11 cellular contexts compared by ENCODE assay signal in the genomic region with DNA sequence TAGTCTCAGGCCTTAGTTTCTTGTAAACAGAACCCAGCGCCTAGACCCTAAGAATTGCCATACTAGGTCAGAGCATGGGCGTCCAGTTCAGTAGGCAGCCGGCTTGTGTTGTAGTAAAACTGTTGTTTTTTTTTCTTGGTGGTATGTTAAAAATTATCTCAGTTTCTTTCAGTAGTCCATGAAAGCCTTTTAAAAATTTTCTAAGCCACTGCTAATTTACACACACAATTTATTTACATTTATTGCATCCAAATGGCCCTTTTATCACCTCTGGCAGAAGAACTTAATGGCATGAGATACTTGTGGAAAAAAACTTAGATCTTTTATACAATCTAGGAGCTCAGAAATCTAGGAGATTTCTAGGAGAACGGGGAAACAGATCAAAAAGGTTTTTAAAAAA. TPM values are rescaled to one million over a fixed set of nuclear protein-coding genes. Genes with fewer than 3 reads are reported as not detected.
DNase-seq lines count a peak whose midpoint lies in the region; ATAC-seq, FAIRE-seq and TF ChIP-seq lines count a peak whose summit lies in the region.
"Had no signal": no experiment of that assay in that cellular context is flagged by ENCODE, and none has a peak within 500 bp of the region (broad histone marks: within the 10 kb centered on the region; RNA-seq: fewer than 3 reads in every experiment).

No MANE protein-coding gene starts in this region.

- H2AK5ac ChIP-seq in mesenchymal stem cell (ENCODE audit: low read length, severe bottlenecking) = no peak overlapping the region

- H3K9me3 ChIP-seq in mesenchymal stem cell (ENCODE audit: control insufficient read depth, low read length) = no peaks in the 10 kb centered on the region
- no peaks in the 10 kb centered on the region for H3K9me3 ChIP-seq in upper lobe of right lung

- H3K27me3 Mint-ChIP-seq in activated naive CD4-positive, alpha-beta T cell treated with anti-CD3 and anti-CD28 coated beads, Interleukin-2, amount 50 U/mL, for 24 hours = peaks cover 32% of the 10 kb centered on the region
- H3K27me3 Mint-ChIP-seq in MCF 10A (ENCODE audit: insufficient read depth, unreplicated experiment) = no peaks in the 10 kb centered on the region

- H3K4me3 Mint-ChIP-seq in activated naive CD4-positive, alpha-beta T cell treated with anti-CD3 and anti-CD28 coated beads, Interleukin-2, amount 50 U/mL, for 24 hours = peak overlapping the region; percentile 81
- peak overlapping the region; percentile 77 for H3K4me3 Mint-ChIP-seq in MCF 10A (ENCODE audit: unreplicated experiment)

- no peak for FAIRE-seq in RCC 7860 (lab: Jason Lieb, UNC)

- CTCF ChIA-PET in MCF 10A (lab: Yijun Ruan, JAX) = interaction anchor here (0.7 to 1.8 kb wide), 10 partner anchors 11 to 1631 kb away, joined by 3 to 7 read pairs (median 4); no protein-coding TSS in a partner anchor

- H3K23ac ChIP-seq in mesenchymal stem cell (ENCODE audit: low read length in 2 of 2) = no peak overlapping the region

- TSS peak; percentile 31 for BruUV-seq in MCF 10A (replicated peaks; lab: Mats Ljungman, UMichigan)

- H2BK120ac ChIP-seq in mesenchymal stem cell (ENCODE audit: low read depth, low read length) = no peak overlapping the region

- 50% methylated on average over 1 of the region's 4 CpGs for WGBS in mesenchymal stem cell

- peaks cover 16% of the 10 kb centered on the region for H3K4me1 Mint-ChIP-seq in activated naive CD4-positive, alpha-beta T cell treated with anti-CD3 and anti-CD28 coated beads, Interleukin-2, amount 50 U/mL, for 24 hours
- H3K4me1 Mint-ChIP-seq in MCF 10A (ENCODE audit: insufficient read depth, unreplicated experiment) = peaks cover 30% of the 10 kb centered on the region

- H3K4me1 ChIP-seq in mesenchymal stem cell (ENCODE audit: control insufficient read depth, insufficient read depth, low read depth, low read length) = peaks cover 3% of the 10 kb centered on the region
- H3K4me1 ChIP-seq in upper lobe of right lung = peaks cover 12% of the 10 kb centered on the region

- peak overlapping the region; percentile 92 for H3K9ac ChIP-seq in mesenchymal stem cell (ENCODE audit: low read length)

- H2AFZ ChIP-seq in mesenchymal stem cell (ENCODE audit: low read depth, low read length) = no peak overlapping the region

- peaks cover 10% of the 10 kb centered on the region for H3K9me3 Mint-ChIP-seq in activated naive CD4-positive, alpha-beta T cell treated with anti-CD3 and anti-CD28 coated beads, Interleukin-2, amount 50 U/mL, for 24 hours
- H3K9me3 Mint-ChIP-seq in MCF 10A (ENCODE audit: unreplicated experiment) = peaks cover 6% of the 10 kb centered on the region

- H2BK15ac ChIP-seq in mesenchymal stem cell (ENCODE audit: low read depth, poor library complexity, severe bottlenecking) = no peak overlapping the region

- H3K27me3 ChIP-seq in mesenchymal stem cell (ENCODE audit: control insufficient read depth in 1 of 2, insufficient read depth in 1 of 2, low read length in 2 of 2) (no peaks in the 10 kb centered on the region), upper lobe of right lung (no peaks in the 10 kb centered on the region)

- H3K4me2 ChIP-seq in mesenchymal stem cell (ENCODE audit: low read length, poor library complexity, severe bottlenecking) = peak overlapping the region; percentile 84

- no peak overlapping the region for H2BK12ac ChIP-seq in mesenchymal stem cell (ENCODE audit: low read length in 2 of 2)

- intact Hi-C loops in MCF 10A (cut with micrococcal nuclease) = loop anchor here (1.0 kb wide), 2 partner anchors 16 to 75 kb away; no protein-coding TSS in a partner anchor
- intact Hi-C loops in upper lobe of right lung (cut with DNase I) = no loop called here

- H3K27ac ChIP-seq in mesenchymal stem cell (ENCODE audit: low read length, poor library complexity, severe bottlenecking) (no peak overlapping the region), upper lobe of right lung (no peak overlapping the region)

- TF ChIP-seq CTCF in MCF 10A (IDR thresholded peaks at IDR 0.05; ENCODE audit: unreplicated experiment) (no peak), upper lobe of right lung (IDR thresholded peaks at IDR 0.05) (no peak)

- peak overlapping the region in 1 of 2 experiments; percentile 86 for H3K4me3 ChIP-seq in mesenchymal stem cell (ENCODE audit: insufficient read depth in 1 of 2, low read depth in 1 of 2, low read length in 2 of 2)
- H3K4me3 ChIP-seq in upper lobe of right lung = peak overlapping the region; percentile 82

- ATAC-seq in upper lobe of right lung (no peak), HG03139 (IDR thresholded peaks at IDR 0.05; ENCODE audit: unreplicated experiment) (no peak)

- H3K27ac Mint-ChIP-seq in activated naive CD4-positive, alpha-beta T cell treated with anti-CD3 and anti-CD28 coated beads, Interleukin-2, amount 50 U/mL, for 24 hours = no peak overlapping the region
- H3K27ac Mint-ChIP-seq in MCF 10A (ENCODE audit: low read depth, unreplicated experiment) = peak overlapping the region; percentile 87

- no peak for DNase-seq in activated naive CD4-positive, alpha-beta T cell treated with Interleukin-2 at 50 U/mL for 16 hours
- no peak for DNase-seq in MCF 10A (ENCODE audit: unreplicated experiment)
- peak; percentile 23 for DNase-seq in mesenchymal stem cell
- no peak for DNase-seq in upper lobe of right lung
- no peak for DNase-seq in RCC 7860 (ENCODE audit: low spot score)
- DNase-seq in SKM-1 treated with dmso at 0.1 percent for 144 hours (lab: John Stamatoyannopoulos, UW; ENCODE audit: unreplicated experiment) = no peak
- DNase-seq: GF-D8, kidney glomerular epithelial cell had no signal

- H3K36me3 ChIP-seq in mesenchymal stem cell (ENCODE audit: control insufficient read depth in 1 of 2, insufficient read depth in 2 of 2, low read depth in 1 of 2, low read length in 2 of 2) (no peaks in the 10 kb centered on the region), upper lobe of right lung (no peaks in the 10 kb centered on the region)

- H3K4ac ChIP-seq in mesenchymal stem cell (ENCODE audit: low read depth in 1 of 2, low read length in 2 of 2) = no peak overlapping the region

- peaks cover 11% of the 10 kb centered on the region for H3K79me1 ChIP-seq in mesenchymal stem cell (replicated peaks; ENCODE audit: low read length, poor library complexity, severe bottlenecking)

- no peak overlapping the region for H4K8ac ChIP-seq in mesenchymal stem cell (ENCODE audit: low read length)

- no peak overlapping the region for H2BK5ac ChIP-seq in mesenchymal stem cell (ENCODE audit: low read depth, low read length, poor library complexity, severe bottlenecking)

- POLR2A ChIA-PET in MCF 10A (lab: Yijun Ruan, JAX) = interaction anchor here (0.5 to 4.5 kb wide), 7 partner anchors 9 to 90 kb away, joined by 3 to 32 read pairs (median 5); no protein-coding TSS in a partner anchor

- no peak overlapping the region for H3K14ac ChIP-seq in mesenchymal stem cell (ENCODE audit: low read length in 2 of 2)

- H4K91ac ChIP-seq in mesenchymal stem cell (ENCODE audit: low read length) = no peak overlapping the region

- no peaks in the 10 kb centered on the region for H3K36me3 Mint-ChIP-seq in activated naive CD4-positive, alpha-beta T cell treated with anti-CD3 and anti-CD28 coated beads, Interleukin-2, amount 50 U/mL, for 24 hours
- no peaks in the 10 kb centered on the region for H3K36me3 Mint-ChIP-seq in MCF 10A (ENCODE audit: insufficient read depth, unreplicated experiment)

- no peak overlapping the region for H3K18ac ChIP-seq in mesenchymal stem cell (ENCODE audit: low read depth in 1 of 2, low read length in 2 of 2)

RNA-seq across cellular contexts. Expression of a gene that starts 1.3 kb away (rescaled TPM):
- 7.1 and 7.5 TPM in 2 replicates for total RNA-seq in MCF 10A (2022)
- 6.6 TPM for polyA plus RNA-seq in mesenchymal stem cell (2013, experiment 1 of 2)
- 6.2 TPM for polyA plus RNA-seq in mesenchymal stem cell (2013, experiment 2 of 2)
- 7.4 TPM for total RNA-seq in upper lobe of right lung
- total RNA-seq: T-helper 1 cell treated with Interleukin-12 subunit alpha and Interleukin-12 subunit beta and Interleukin-4 antibody, amounts not matched to agents 30 ng/mL and 1 ng/mL, for 36 hours had no signal
